Comparison of ENCODE assay signal across 23 cellular contexts in genomic region chr14:24542346-24542936, GRCh38. TPM values are rescaled to one million over a fixed set of nuclear protein-coding genes. Genes with fewer than 3 reads are reported as not detected.
DNase-seq lines count a peak whose midpoint lies in the region; TF ChIP-seq lines count a peak whose summit lies in the region.
"Had no signal": no experiment of that assay in that cellular context is flagged by ENCODE, and none has a peak within 500 bp of the region (broad histone marks: within the 10 kb centered on the region; RNA-seq: fewer than 3 reads in every experiment).

No MANE protein-coding gene starts in this region.

- H4K20me1 ChIP-seq in mammary epithelial cell (ENCODE audit: insufficient read depth, low read length), result no peaks in the 10 kb centered on the region

- CTCF ChIA-PET in mammary epithelial cell (lab: Charles Lee; ENCODE audit: low non-redundant PET), result interaction anchor here (0.7 kb wide), 2 partner anchors 53 to 111 kb away, joined by 3 to 5 read pairs; no protein-coding TSS in a partner anchor

- H3K27me3 ChIP-seq in mammary epithelial cell (ENCODE audit: insufficient read depth, low read length), result no peaks in the 10 kb centered on the region

- H3K9me3 ChIP-seq in mammary epithelial cell (replicated peaks; ENCODE audit: insufficient read depth, low read length), result peaks cover 12% of the 10 kb centered on the region
- H3K9me3 ChIP-seq: HAP-1 had no signal

- dilution Hi-C loops in mammary epithelial cell (cut with HindIII; ENCODE audit: low sequenced_read_pairs), result no loop called here

- WGBS in mammary epithelial cell (ENCODE audit: low coverage, missing lambda C conversion rate), result 50% methylated on average over 2 of the region's 2 CpGs

- no peak overlapping the region for H3K9ac ChIP-seq in mammary epithelial cell (ENCODE audit: insufficient read depth, low read length)

- H3K4me2 ChIP-seq in mammary epithelial cell (ENCODE audit: insufficient read depth, low read depth, low read length), result peak overlapping the region; percentile 47
- H3K4me2 ChIP-seq: GM23338 had no signal

- DNase-seq in EH (ENCODE audit: low read depth) (peak; percentile 6), HT1080 (ENCODE audit: low read depth) (peak; percentile 33), mammary epithelial cell (peak; percentile 93), fibroblast of peridontal ligament (ENCODE audit: extremely low read depth) (peak; percentile 4), type B pancreatic cell (ENCODE audit: extremely low spot score, unreplicated experiment) (no peak), hypothalamus (lab: John Stamatoyannopoulos, UW) (no peak), superior temporal gyrus (ENCODE audit: extremely low spot score) (no peak)
- no peak for DNase-seq in activated effector memory CD4-positive, alpha-beta T cell treated with anti-CD3 and anti-CD28 coated beads, Interleukin-2, amount 50 U/mL, for 16 hours
- DNase-seq: AML-193; C1 segment of cervical spinal cord; CD8-positive, alpha-beta T cell; DND-41; NCI-H1092; NCI-H1436 treated with DMSO at 0.1 percent for 48 hours; NCI-H2029; NCI-H2227 treated with DMSO at 0.1 percent for 48 hours; NCI-H510A; Right ventricle myocardium superior had no signal

- H3K36me3 ChIP-seq in mammary epithelial cell (ENCODE audit: insufficient read depth, low read length), result no peaks in the 10 kb centered on the region
- H3K36me3 ChIP-seq: HAP-1 had no signal

- no peak overlapping the region for H3K27ac Mint-ChIP-seq in type B pancreatic cell
- H3K27ac Mint-ChIP-seq: CD8-positive, alpha-beta T cell; GM23338 had no signal

- H3K4me3 ChIP-seq in mammary epithelial cell (replicated peaks in 1 of 3; ENCODE audit: insufficient read depth in 1 of 3, low read depth in 2 of 3, low read length in 3 of 3), result no peak overlapping the region
- H3K4me3 ChIP-seq: GM23338, HAP-1 had no signal

- peaks cover 13% of the 10 kb centered on the region for H3K4me1 ChIP-seq in mammary epithelial cell (ENCODE audit: insufficient read depth, low read length)
- H3K4me1 ChIP-seq: HAP-1 had no signal

- H3K4me1 Mint-ChIP-seq in type B pancreatic cell (ENCODE audit: unreplicated experiment), result no peaks in the 10 kb centered on the region

- no peaks in the 10 kb centered on the region for H3K9me3 Mint-ChIP-seq in type B pancreatic cell

- H3K4me3 Mint-ChIP-seq in type B pancreatic cell, result no peak overlapping the region
- H3K4me3 Mint-ChIP-seq: CD8-positive, alpha-beta T cell; GM23338 had no signal

- H3K36me3 Mint-ChIP-seq in type B pancreatic cell, result no peaks in the 10 kb centered on the region
- H3K36me3 Mint-ChIP-seq: CD8-positive, alpha-beta T cell had no signal

- in situ Hi-C loops in mammary epithelial cell (cut with MboI; ENCODE audit: low sequenced_read_pairs in 2 of 2), result no loop called here

- H2AFZ ChIP-seq in mammary epithelial cell (ENCODE audit: low read depth, low read length), result peak overlapping the region; percentile 89
- H2AFZ ChIP-seq: GM23338 had no signal

- peak overlapping the region; percentile 92 for H3K27ac ChIP-seq in mammary epithelial cell (ENCODE audit: insufficient read depth, low read depth, low read length)

- BruUV-seq in mammary epithelial cell (replicated peaks; lab: Mats Ljungman, UMichigan), result no TSS peak

- TF ChIP-seq CTCF in mammary epithelial cell (conservative IDR thresholded peaks at IDR 0.05 in 1 of 2, IDR thresholded peaks at IDR 0.05 in 1 of 2; ENCODE audit: extremely low read depth in 1 of 2, insufficient read depth in 1 of 2, low read depth in 1 of 2, low read length in 2 of 2) (no peak), type B pancreatic cell (conservative IDR thresholded peaks at IDR 0.05) (no peak)

- H3K79me2 ChIP-seq in mammary epithelial cell (ENCODE audit: insufficient read depth, low read length), result no peaks in the 10 kb centered on the region

- no peaks in the 10 kb centered on the region for H3K27me3 Mint-ChIP-seq in type B pancreatic cell

- intact Hi-C loops in mammary epithelial cell (cut with micrococcal nuclease), result loop anchor here (5.0 kb wide), 1 partner anchor 135 kb away; no protein-coding TSS in a partner anchor

RNA-seq across cellular contexts. Expression of gene CTSG, which starts 33.6 kb away (rescaled TPM):
- not detected in 2 replicates for total RNA-seq in HT1080 (2014; rRNA removed; shearing (Covaris generic))
- not detected in 2 replicates for polyA plus RNA-seq in HT1080 (2015; cell fraction: cytosol; rRNA removed)
- not detected in 2 replicates for polyA plus RNA-seq in HT1080 (2015; cell fraction: nucleus; rRNA removed)
- total RNA-seq in mammary epithelial cell (not detected), type B pancreatic cell (ENCODE audit: low replicate concordance) (not detected in 2 replicates)
- polyA plus RNA-seq in mammary epithelial cell, result not detected
- polyA minus RNA-seq in mammary epithelial cell, result not detected
- total RNA-seq: A172; CD8-positive, alpha-beta T cell; GM23338; OCI-LY7 had no signal
- polyA plus RNA-seq: AG04450, GM23338 had no signal

RNA-seq across cellular contexts. Expression of gene CMA1, which starts 34.4 kb away (rescaled TPM):
- not detected in 2 replicates for total RNA-seq in HT1080 (2014; rRNA removed; shearing (Covaris generic))
- polyA plus RNA-seq in HT1080 (2015; cell fraction: cytosol; rRNA removed), result not detected in 2 replicates
- polyA plus RNA-seq in HT1080 (2015; cell fraction: nucleus; rRNA removed), result not detected in 2 replicates
- total RNA-seq in mammary epithelial cell, result not detected
- not detected for polyA plus RNA-seq in mammary epithelial cell
- not detected for polyA minus RNA-seq in mammary epithelial cell
- total RNA-seq in type B pancreatic cell (ENCODE audit: low replicate concordance), result not detected in 2 replicates
- total RNA-seq: A172; CD8-positive, alpha-beta T cell; GM23338; OCI-LY7 had no signal
- polyA plus RNA-seq: AG04450, GM23338 had no signal

Comparison
In these comparisons a context has a peak if more than half of its experiments do, and no peak if none do; other contexts are left out.
1. DNase-seq: peak in EH (single experiment), HT1080 (single experiment), mammary epithelial cell (single experiment) and fibroblast of peridontal ligament (single experiment); none in type B pancreatic cell (single experiment), activated effector memory CD4-positive, alpha-beta T cell treated with anti-CD3 and anti-CD28 coated beads, Interleukin-2, amount 50 U/mL, for 16 hours (single experiment), hypothalamus (0 of 51) and superior temporal gyrus (single experiment).